In the genomic region with DNA sequence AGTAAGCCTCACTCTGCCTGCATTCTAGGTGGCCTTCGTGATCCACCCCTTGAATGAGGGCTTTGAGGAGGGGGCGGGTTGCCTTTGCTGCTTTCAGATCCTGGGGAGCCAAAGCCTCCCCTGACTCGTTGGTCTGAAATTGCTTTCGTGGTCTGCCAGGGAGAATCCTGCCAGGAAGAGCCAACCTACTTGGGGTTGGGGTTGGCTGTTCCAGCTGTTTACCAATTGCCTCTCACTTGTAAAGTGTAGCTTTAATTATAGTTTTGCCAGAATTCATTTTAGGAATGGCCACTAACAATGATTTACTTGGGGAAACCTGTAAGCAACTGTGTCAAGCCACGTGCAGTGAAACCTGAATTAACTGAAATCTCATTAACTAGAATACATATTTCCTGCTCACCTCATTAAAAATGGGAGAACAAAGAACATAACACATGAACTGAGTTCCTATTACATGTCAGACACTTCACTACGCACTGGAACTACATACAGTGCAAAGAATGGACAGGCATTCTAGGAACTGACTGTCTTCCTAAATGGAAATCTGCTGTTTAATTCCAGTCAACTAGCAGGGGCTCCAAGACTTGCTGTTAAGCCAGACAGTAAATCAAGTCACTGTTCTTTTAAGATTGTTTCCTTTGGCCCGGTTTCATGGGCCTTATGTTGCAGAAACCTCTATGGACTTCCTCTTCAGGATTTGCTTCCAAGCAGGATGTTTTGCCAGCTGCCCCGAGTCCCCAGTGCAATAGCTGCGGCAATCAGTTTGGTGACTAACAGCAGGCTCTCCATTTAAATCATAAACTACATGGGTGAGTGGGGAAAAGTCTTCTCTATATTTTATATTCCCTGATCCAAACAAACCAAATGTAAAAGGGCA, we compare ENCODE assay signal across 12 cellular contexts. TPM values are rescaled to one million over a fixed set of nuclear protein-coding genes. Genes with fewer than 3 reads are reported as not detected.
DNase-seq lines count a peak whose midpoint lies in the region; ATAC-seq and TF ChIP-seq lines count a peak whose summit lies in the region.
"Had no signal": no experiment of that assay in that cellular context is flagged by ENCODE, and none has a peak within 500 bp of the region (broad histone marks: within the 10 kb centered on the region; RNA-seq: fewer than 3 reads in every experiment).

No MANE protein-coding gene starts in this region.

- DNase-seq in Daoy (ENCODE audit: low read depth) (peak; percentile 55), choroid plexus epithelial cell (ENCODE audit: low read depth) (peak; percentile 56), myocyte (ENCODE audit: low read depth) (peak; percentile 44), NCI-H2107 treated with DMSO at 0.1 percent for 48 hours (lab: John Stamatoyannopoulos, UW; ENCODE audit: unreplicated experiment) (no peak), NCI-H510A (lab: John Stamatoyannopoulos, UW) (no peak)
- DNase-seq: activated CD8-positive, alpha-beta memory T cell treated with anti-CD3 and anti-CD28 coated beads, Interleukin-2, amount 10 ng/mL, durations not matched to agents 7 days and 5 days; NCI-H526; T-cell had no signal

- ATAC-seq in GM19463 (IDR thresholded peaks at IDR 0.05; ENCODE audit: unreplicated experiment) (no peak), GM19324 (IDR thresholded peaks at IDR 0.05; ENCODE audit: low FRiP score, unreplicated experiment) (no peak)
- ATAC-seq: activated CD8-positive, alpha-beta memory T cell treated with anti-CD3 and anti-CD28 coated beads, Interleukin-2, amount 10 ng/mL, durations not matched to agents 7 days and 5 days; T-cell had no signal

- peaks cover 25 to 33% (median 32%) of the 10 kb centered on the region in 3 donors for H3K4me1 Mint-ChIP-seq in IgD-negative memory B cell
- H3K4me1 Mint-ChIP-seq: activated CD8-positive, alpha-beta memory T cell treated with anti-CD3 and anti-CD28 coated beads, Interleukin-2, amount 10 ng/mL, durations not matched to agents 7 days and 5 days had no signal

- H3K4me3 ChIP-seq in choroid plexus epithelial cell (ENCODE audit: low read depth, low read length): no peak overlapping the region

- H3K36me3 Mint-ChIP-seq in IgD-negative memory B cell: peaks cover 1% of the 10 kb centered on the region

- peak overlapping the region in 2 of 3 donors; percentile 39 to 59 for H3K27ac Mint-ChIP-seq in IgD-negative memory B cell
- H3K27ac Mint-ChIP-seq: activated CD8-positive, alpha-beta memory T cell treated with anti-CD3 and anti-CD28 coated beads, Interleukin-2, amount 10 ng/mL, durations not matched to agents 7 days and 5 days had no signal

- H3K4me3 Mint-ChIP-seq in IgD-negative memory B cell: no peak overlapping the region
- H3K4me3 Mint-ChIP-seq: activated CD8-positive, alpha-beta memory T cell treated with anti-CD3 and anti-CD28 coated beads, Interleukin-2, amount 10 ng/mL, durations not matched to agents 7 days and 5 days; brain; T-cell had no signal

- H3K27me3 Mint-ChIP-seq in IgD-negative memory B cell: no peaks in the 10 kb centered on the region
- H3K27me3 Mint-ChIP-seq: activated CD8-positive, alpha-beta memory T cell treated with anti-CD3 and anti-CD28 coated beads, Interleukin-2, amount 10 ng/mL, durations not matched to agents 7 days and 5 days; brain; T-cell had no signal

- H3K9me3 Mint-ChIP-seq in IgD-negative memory B cell: no peaks in the 10 kb centered on the region
- H3K9me3 Mint-ChIP-seq: T-cell had no signal

- TF ChIP-seq CTCF in choroid plexus epithelial cell (conservative IDR thresholded peaks at IDR 0.05; ENCODE audit: low read depth, low read length): no peak

RNA-seq across cellular contexts. Expression of gene NKRF, which starts 16.4 kb away (rescaled TPM):
- 4.4 and 4.5 TPM in 2 replicates for total RNA-seq in Daoy (2014; rRNA removed; shearing (Covaris generic))
- polyA plus RNA-seq in IgD-negative memory B cell: 7.1 TPM
- 5.0 and 5.5 TPM in 2 replicates for total RNA-seq in myocyte
- polyA plus RNA-seq in myocyte (2012): 5.4 TPM

RNA-seq across cellular contexts. Expression of gene UBE2A, which starts 48.2 kb away (rescaled TPM):
- 16.6 and 17.6 TPM in 2 replicates for total RNA-seq in Daoy (2014; rRNA removed; shearing (Covaris generic))
- 65.2 TPM for polyA plus RNA-seq in IgD-negative memory B cell
- total RNA-seq in myocyte: 38.0 and 39.5 TPM in 2 replicates
- 68.9 TPM for polyA plus RNA-seq in myocyte (2012)

RNA-seq across cellular contexts. Expression of gene STEEP1, which starts 57.4 kb away (rescaled TPM):
- total RNA-seq in Daoy (2014; rRNA removed; shearing (Covaris generic)): 59.4 and 87.3 TPM in 2 replicates
- 24.0 TPM for polyA plus RNA-seq in IgD-negative memory B cell
- total RNA-seq in myocyte: 15.6 and 18.3 TPM in 2 replicates
- polyA plus RNA-seq in myocyte (2012): 17.1 TPM

Comparison
In these comparisons a context has a peak if more than half of its experiments do, and no peak if none do; other contexts are left out.
1. DNase-seq: peak in Daoy (single experiment), choroid plexus epithelial cell (single experiment) and myocyte (single experiment); none in NCI-H2107 treated with DMSO at 0.1 percent for 48 hours (single experiment) and NCI-H510A (single experiment).